ENCODE assay signal across 11 cellular contexts in genomic region chr15:80186597-80186996, GRCh38.
"Had no signal": no experiment of that assay in that cellular context is flagged by ENCODE, and none has a peak within 500 bp of the region (broad histone marks: within the 10 kb centered on the region; RNA-seq: fewer than 3 reads in every experiment).

No MANE protein-coding gene starts in this region.

- FAIRE-seq: H1, H54 had no signal

- H3K4me2 ChIP-seq: GM23338 had no signal

- DNase-seq: GM23248, GOT3, H7, H9, HCEC 1CT, HFFc6 had no signal

- H3K27ac ChIP-seq: GM23248 had no signal

- H3K9ac ChIP-seq: GM23248 had no signal

- ATAC-seq: GM23338, HCT116 had no signal

- H3K4me1 ChIP-seq: HAP-1 had no signal

- H3K9me3 ChIP-seq: HAP-1 had no signal

- H2AFZ ChIP-seq: GM23248, GM23338 had no signal

- H3K4me3 ChIP-seq: GM23248, GM23338, HAP-1 had no signal
